Comparison of ENCODE assay signal across 8 cellular contexts in genomic region chr14:100076133-100076532, GRCh38. TPM values are rescaled to one million over a fixed set of nuclear protein-coding genes. Genes with fewer than 3 reads are reported as not detected.
A peak's percentile ranks its signal among the peaks of the same experiment; 100 is the strongest.
DNase-seq lines count a peak whose midpoint lies in the region; ATAC-seq, FAIRE-seq and TF ChIP-seq lines count a peak whose summit lies in the region.

No MANE protein-coding gene starts in this region.

- peak overlapping the region; percentile 47 for H3K4me2 ChIP-seq in DND-41 (ENCODE audit: insufficient read depth, low read length)

- DNase-seq in DND-41: peak; percentile 56
- peak; percentile 23 for DNase-seq in T1000 (lab: John Stamatoyannopoulos, UW)
- no peak for DNase-seq in esophagus squamous epithelium (lab: John Stamatoyannopoulos, UW)
- no peak for DNase-seq in pancreas
- no peak for DNase-seq in NCI-H774 (lab: John Stamatoyannopoulos, UW)
- no peak for DNase-seq in prostate gland (ENCODE audit: low spot score)

- H3K9me3 ChIP-seq in DND-41 (ENCODE audit: insufficient read depth, low read length, severe bottlenecking) (no peaks in the 10 kb centered on the region), esophagus squamous epithelium (no peaks in the 10 kb centered on the region), pancreas (no peaks in the 10 kb centered on the region), prostate gland (no peaks in the 10 kb centered on the region)

- H3K27ac ChIP-seq in DND-41 (ENCODE audit: low read length): peak overlapping the region; percentile 90
- H3K27ac ChIP-seq in esophagus squamous epithelium: peak overlapping the region; percentile 26 to 42 (median 37)
- H3K27ac ChIP-seq in pancreas: no peak overlapping the region
- no peak overlapping the region for H3K27ac ChIP-seq in prostate gland

- no peak for TF ChIP-seq POLR2A in esophagus squamous epithelium (IDR thresholded peaks at IDR 0.05)
- TF ChIP-seq POLR2A in prostate gland (IDR thresholded peaks at IDR 0.05): no peak
- no peak for TF ChIP-seq POLR2A in GM18505 (IDR thresholded peaks at IDR 0.05; ENCODE audit: borderline replicate concordance, extremely low read depth, insufficient read depth, insufficient read length)

- ATAC-seq in DND-41 (ENCODE audit: insufficient read depth, low read depth) (no peak), HG02943 (IDR thresholded peaks at IDR 0.05; ENCODE audit: low read depth, unreplicated experiment) (peak; percentile 33), pancreas (peak in 3 of 4 donors; percentile 25 to 78 (median 51)), GM18505 (IDR thresholded peaks at IDR 0.05; ENCODE audit: unreplicated experiment) (no peak)

- H3K36me3 ChIP-seq in DND-41 (ENCODE audit: insufficient read depth, low read length) (peaks cover 68% of the 10 kb centered on the region), esophagus squamous epithelium (no peaks in the 10 kb centered on the region), pancreas (no peaks in the 10 kb centered on the region), prostate gland (no peaks in the 10 kb centered on the region)

- 71 to 80% methylated on average over 1 to 5 of the region's 5 CpGs for WGBS in esophagus squamous epithelium, 2 donors
- WGBS in pancreas, 2 donors: 86 to 98% methylated on average over 5 of the region's 5 CpGs
- WGBS in prostate gland: 91% methylated on average over 5 of the region's 5 CpGs

- H3K4me1 ChIP-seq in DND-41 (ENCODE audit: insufficient read depth, low read length) (peaks cover 99% of the 10 kb centered on the region), esophagus squamous epithelium (peaks cover 6 to 79% (median 11%) of the 10 kb centered on the region in 3 donors), pancreas (no peaks in the 10 kb centered on the region), prostate gland (replicated peaks) (peaks cover 10% of the 10 kb centered on the region)

- peak overlapping the region in 1 of 2 experiments; percentile 26; a peak in 1 of 4 replicates for H3K4me3 ChIP-seq in DND-41 (ENCODE audit: low read depth in 1 of 2, low read length in 2 of 2)
- no peak overlapping the region for H3K4me3 ChIP-seq in esophagus squamous epithelium
- no peak overlapping the region for H3K4me3 ChIP-seq in pancreas
- H3K4me3 ChIP-seq in prostate gland: no peak overlapping the region

- no peaks in the 10 kb centered on the region for H3K27me3 ChIP-seq in DND-41 (ENCODE audit: insufficient read depth, low read length, poor library complexity)
- H3K27me3 ChIP-seq in esophagus squamous epithelium: no peaks in the 10 kb centered on the region
- no peaks in the 10 kb centered on the region for H3K27me3 ChIP-seq in pancreas
- no peaks in the 10 kb centered on the region for H3K27me3 ChIP-seq in prostate gland (replicated peaks; ENCODE audit: insufficient read depth)

- FAIRE-seq in pancreas (lab: Jason Lieb, UNC): no peak

- H3K79me2 ChIP-seq in DND-41 (ENCODE audit: insufficient read depth, low read length): peaks cover 94% of the 10 kb centered on the region

- no peak overlapping the region for H2AFZ ChIP-seq in DND-41 (ENCODE audit: low read depth, low read length)

- H4K20me1 ChIP-seq in DND-41 (ENCODE audit: insufficient read depth, low read length): no peaks in the 10 kb centered on the region; the same call in 1 of the 2 replicates

- peak; percentile 61 for TF ChIP-seq CTCF in DND-41 (IDR thresholded peaks at IDR 0.05; ENCODE audit: borderline replicate concordance, extremely low read depth, low read length, poor library complexity, severe bottlenecking)
- TF ChIP-seq CTCF in esophagus squamous epithelium (IDR thresholded peaks at IDR 0.05): peak in 2 of 6 experiments; percentile 18 to 38
- no peak for TF ChIP-seq CTCF in pancreas (IDR thresholded peaks at IDR 0.05)
- peak in 1 of 4 experiments; percentile 22 for TF ChIP-seq CTCF in prostate gland (IDR thresholded peaks at IDR 0.05)

- intact Hi-C loops in esophagus squamous epithelium (cut with DNase I): no loop called here
- intact Hi-C loops in pancreas (cut with DNase I): no loop called here
- intact Hi-C loops in prostate gland (cut with DNase I): no loop called here

- H3K9ac ChIP-seq in DND-41 (ENCODE audit: low read depth, low read length): peak overlapping the region; percentile 78

RNA-seq across cellular contexts. Expression of gene EVL, which starts 10.9 kb away (rescaled TPM):
- 10 to 100 TPM; 20.0 to 61.2 (median 25.8) TPM for total RNA-seq in esophagus squamous epithelium
- 10 to 100 TPM; 23.0 to 59.8 (median 36.0) TPM for total RNA-seq in pancreas
- 10 to 100 TPM; 54.8 to 68.4 TPM for polyA plus RNA-seq in pancreas
- 10 to 100 TPM; 42.5 to 98.4 TPM for total RNA-seq in prostate gland

Comparison
In these comparisons a context has a peak if more than half of its experiments do, and no peak if none do; other contexts are left out.
1. ATAC-seq: peak in HG02943 (single experiment) and pancreas (3 of 4); none in DND-41 (single experiment) and GM18505 (single experiment).
2. DNase-seq: peak in DND-41 (single experiment) and T1000 (single experiment); none in esophagus squamous epithelium (single experiment), pancreas (0 of 6), NCI-H774 (single experiment) and prostate gland (single experiment).
3. H3K27ac ChIP-seq: peak in DND-41 (single experiment) and esophagus squamous epithelium (4 of 4); none in pancreas (0 of 4) and prostate gland (0 of 2).